ENCODE assay signal across 9 cellular contexts in the genomic region with DNA sequence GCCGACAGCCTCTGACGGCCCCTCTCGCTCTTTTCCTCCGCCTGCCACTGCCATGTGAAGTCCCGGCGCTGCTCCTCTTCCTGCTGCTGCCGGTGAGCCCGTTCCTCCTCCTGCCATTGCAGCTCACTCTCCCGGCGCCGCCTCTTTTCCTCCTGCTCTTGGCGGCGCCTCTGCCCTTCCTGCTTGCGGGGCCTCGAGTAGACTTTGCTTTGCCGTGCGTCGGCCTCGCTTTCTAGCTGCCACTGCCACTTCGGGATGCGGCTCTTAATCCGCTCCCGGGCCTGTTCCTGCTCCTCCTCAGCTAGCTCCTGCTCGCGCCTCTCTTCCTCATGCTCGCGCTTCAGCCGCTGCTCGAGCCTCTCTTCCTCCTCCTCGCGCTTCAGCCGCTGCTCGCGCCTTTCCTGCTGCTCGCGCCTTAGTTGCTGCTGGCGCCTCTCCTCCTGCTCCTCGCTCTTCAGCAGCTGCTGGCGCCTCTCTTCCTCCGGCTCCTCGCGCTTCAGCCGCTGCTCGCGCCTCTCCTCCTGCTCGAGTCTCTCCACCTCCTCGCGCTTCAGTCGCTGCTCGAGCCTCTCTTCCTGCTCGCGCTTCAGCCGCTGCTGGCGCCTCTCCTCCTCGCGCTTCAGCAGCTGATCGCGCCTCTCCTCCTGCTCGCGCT. TPM values are rescaled to one million over a fixed set of nuclear protein-coding genes. Genes with fewer than 3 reads are reported as not detected.
DNase-seq lines count a peak whose midpoint lies in the region; ATAC-seq, FAIRE-seq and TF ChIP-seq lines count a peak whose summit lies in the region.
"Had no signal": no experiment of that assay in that cellular context is flagged by ENCODE, and none has a peak within 500 bp of the region (broad histone marks: within the 10 kb centered on the region; RNA-seq: fewer than 3 reads in every experiment).

No MANE protein-coding gene starts in this region.

- peak overlapping the region; percentile 87 for H2AFZ ChIP-seq in KMS-11 (ENCODE audit: low read depth)

- H3K9me3 ChIP-seq in ovary, result peaks cover 0 to 12% of the 10 kb centered on the region in 2 donors

- H3K4me1 ChIP-seq in KMS-11 (ENCODE audit: low read depth, poor library complexity, severe bottlenecking) (peaks cover 23% of the 10 kb centered on the region), ovary (ENCODE audit: insufficient read depth) (peaks cover 2% of the 10 kb centered on the region)

- peak; percentile 40 for DNase-seq in DMS79 (lab: John Stamatoyannopoulos, UW)
- DNase-seq in WTC11 (ENCODE audit: low spot score), result peak; percentile 34
- peak; percentile 44 to 72 for DNase-seq in foreskin fibroblast
- peak in 1 of 5 donors; percentile 31 for DNase-seq in ovary
- DNase-seq in GM19239 (ENCODE audit: insufficient read length, low spot score), result no peak
- DNase-seq in GOT3 (lab: John Stamatoyannopoulos, UW), result no peak

- peaks cover 23% of the 10 kb centered on the region for H3K27me3 ChIP-seq in KMS-11 (ENCODE audit: insufficient read depth, low read depth)
- no peaks in the 10 kb centered on the region for H3K27me3 ChIP-seq in ovary

- TF ChIP-seq CTCF in KMS-11 (conservative IDR thresholded peaks at IDR 0.05; ENCODE audit: low read depth, low read length), result no peak
- no peak for TF ChIP-seq CTCF in WTC11 (IDR thresholded peaks at IDR 0.05)
- no peak for TF ChIP-seq CTCF in foreskin fibroblast (IDR thresholded peaks at IDR 0.05; ENCODE audit: low read depth, low read length)
- no peak for TF ChIP-seq CTCF in ovary (IDR thresholded peaks at IDR 0.05)

- peak overlapping the region; percentile 94 for H3K4me2 ChIP-seq in KMS-11

- H3K27ac ChIP-seq in KMS-11 (peak overlapping the region; percentile 21; the same call in 1 of the 2 replicates), ovary (no peak overlapping the region)

- H4K20me1 ChIP-seq in KMS-11 (ENCODE audit: insufficient read depth), result no peaks in the 10 kb centered on the region

- no peak overlapping the region for H3K4me3 Mint-ChIP-seq in WTC11

- no peaks in the 10 kb centered on the region; the same call in 1 of the 2 replicates for H3K27me3 Mint-ChIP-seq in WTC11 (ENCODE audit: low read depth)

- TF ChIP-seq POLR2A in ovary (IDR thresholded peaks at IDR 0.05), result no peak

- ATAC-seq in WTC11 (peak; percentile 14), HG03442 (IDR thresholded peaks at IDR 0.05; ENCODE audit: unreplicated experiment) (no peak)

- POLR2A ChIA-PET in WTC11 (lab: Charles Lee), result interaction anchor here (0.9 kb wide), 1 partner anchor 58 kb away, joined by 3 read pairs; no protein-coding TSS in a partner anchor

- CTCF ChIA-PET in WTC11 (lab: Charles Lee), result interaction anchor here (1.0 to 5.8 kb wide), 11 partner anchors 24 to 109 kb away, joined by 3 to 41 read pairs (median 5); a partner anchor contains a TSS

- peak overlapping the region; percentile 23; the same call in 1 of the 2 replicates for H3K9ac ChIP-seq in KMS-11

- H3K4me3 ChIP-seq in KMS-11 (IDR thresholded peaks at IDR 0.05; ENCODE audit: insufficient read depth, low read depth, low read length) (peak overlapping the region; percentile 72), foreskin fibroblast (ENCODE audit: low read depth in 1 of 2, low read length in 2 of 2) (peak overlapping the region; percentile 38 to 55), ovary (peak overlapping the region; percentile 27)

- no peak for TF ChIP-seq EP300 in ovary (IDR thresholded peaks at IDR 0.05)

- FAIRE-seq in GM19239 (lab: Jason Lieb, UNC), result no peak

- H3K9me3 Mint-ChIP-seq in WTC11, result peaks cover 5% of the 10 kb centered on the region

- H3K79me2 ChIP-seq in KMS-11 (ENCODE audit: insufficient read depth, low read depth), result no peaks in the 10 kb centered on the region

- no peaks in the 10 kb centered on the region; the same call in 1 of the 2 replicates for H3K4me1 Mint-ChIP-seq in WTC11

- H3K36me3 ChIP-seq in KMS-11 (ENCODE audit: insufficient read depth) (no peaks in the 10 kb centered on the region), ovary (no peaks in the 10 kb centered on the region)

- intact Hi-C loops in ovary (cut with DNase I), result no loop called here

- H3K27ac Mint-ChIP-seq in WTC11, result no peak overlapping the region

- 0 to 4% (median 1%) methylated on average over 60 of the region's 60 CpGs for WGBS in ovary, 3 donors

- H3K36me3 Mint-ChIP-seq in WTC11, result peaks cover 7% of the 10 kb centered on the region; the same call in 1 of the 2 replicates

TF ChIP-seq in WTC11, 78 proteins besides CTCF, POLR2A, EP300 and RAD21 (continues in another document):
- TF ChIP-seq, protein P1, sequence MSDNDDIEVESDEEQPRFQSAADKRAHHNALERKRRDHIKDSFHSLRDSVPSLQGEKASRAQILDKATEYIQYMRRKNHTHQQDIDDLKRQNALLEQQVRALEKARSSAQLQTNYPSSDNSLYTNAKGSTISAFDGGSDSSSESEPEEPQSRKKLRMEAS (CRISPR knock-in tag; IDR thresholded peaks at IDR 0.05), result no peak
- TF ChIP-seq ZNF138 (CRISPR knock-in tag; conservative IDR thresholded peaks at IDR 0.05) (no peak), MYBL2 (CRISPR knock-in tag; IDR thresholded peaks at IDR 0.05) (no peak), ETV6 (CRISPR knock-in tag; IDR thresholded peaks at IDR 0.05) (peak; percentile 37; the same call in 1 of the 2 replicates), ZNF416 (CRISPR knock-in tag; IDR thresholded peaks at IDR 0.05) (no peak), ZNF423 (CRISPR knock-in tag; IDR thresholded peaks at IDR 0.05) (no peak), SMAD4 (CRISPR knock-in tag; IDR thresholded peaks at IDR 0.05) (no peak)
- TF ChIP-seq, protein P2, sequence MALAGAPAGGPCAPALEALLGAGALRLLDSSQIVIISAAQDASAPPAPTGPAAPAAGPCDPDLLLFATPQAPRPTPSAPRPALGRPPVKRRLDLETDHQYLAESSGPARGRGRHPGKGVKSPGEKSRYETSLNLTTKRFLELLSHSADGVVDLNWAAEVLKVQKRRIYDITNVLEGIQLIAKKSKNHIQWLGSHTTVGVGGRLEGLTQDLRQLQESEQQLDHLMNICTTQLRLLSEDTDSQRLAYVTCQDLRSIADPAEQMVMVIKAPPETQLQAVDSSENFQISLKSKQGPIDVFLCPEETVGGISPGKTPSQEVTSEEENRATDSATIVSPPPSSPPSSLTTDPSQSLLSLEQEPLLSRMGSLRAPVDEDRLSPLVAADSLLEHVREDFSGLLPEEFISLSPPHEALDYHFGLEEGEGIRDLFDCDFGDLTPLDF (CRISPR knock-in tag; IDR thresholded peaks at IDR 0.05), result no peak
- TF ChIP-seq, protein P3, sequence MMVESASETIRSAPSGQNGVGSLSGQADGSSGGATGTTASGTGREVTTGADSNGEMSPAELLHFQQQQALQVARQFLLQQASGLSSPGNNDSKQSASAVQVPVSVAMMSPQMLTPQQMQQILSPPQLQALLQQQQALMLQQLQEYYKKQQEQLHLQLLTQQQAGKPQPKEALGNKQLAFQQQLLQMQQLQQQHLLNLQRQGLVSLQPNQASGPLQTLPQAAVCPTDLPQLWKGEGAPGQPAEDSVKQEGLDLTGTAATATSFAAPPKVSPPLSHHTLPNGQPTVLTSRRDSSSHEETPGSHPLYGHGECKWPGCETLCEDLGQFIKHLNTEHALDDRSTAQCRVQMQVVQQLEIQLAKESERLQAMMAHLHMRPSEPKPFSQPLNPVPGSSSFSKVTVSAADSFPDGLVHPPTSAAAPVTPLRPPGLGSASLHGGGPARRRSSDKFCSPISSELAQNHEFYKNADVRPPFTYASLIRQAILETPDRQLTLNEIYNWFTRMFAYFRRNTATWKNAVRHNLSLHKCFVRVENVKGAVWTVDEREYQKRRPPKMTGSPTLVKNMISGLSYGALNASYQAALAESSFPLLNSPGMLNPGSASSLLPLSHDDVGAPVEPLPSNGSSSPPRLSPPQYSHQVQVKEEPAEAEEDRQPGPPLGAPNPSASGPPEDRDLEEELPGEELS (CRISPR knock-in tag; IDR thresholded peaks at IDR 0.05), result peak; percentile 89; the same call in 1 of the 2 replicates
- TF ChIP-seq, protein P4, sequence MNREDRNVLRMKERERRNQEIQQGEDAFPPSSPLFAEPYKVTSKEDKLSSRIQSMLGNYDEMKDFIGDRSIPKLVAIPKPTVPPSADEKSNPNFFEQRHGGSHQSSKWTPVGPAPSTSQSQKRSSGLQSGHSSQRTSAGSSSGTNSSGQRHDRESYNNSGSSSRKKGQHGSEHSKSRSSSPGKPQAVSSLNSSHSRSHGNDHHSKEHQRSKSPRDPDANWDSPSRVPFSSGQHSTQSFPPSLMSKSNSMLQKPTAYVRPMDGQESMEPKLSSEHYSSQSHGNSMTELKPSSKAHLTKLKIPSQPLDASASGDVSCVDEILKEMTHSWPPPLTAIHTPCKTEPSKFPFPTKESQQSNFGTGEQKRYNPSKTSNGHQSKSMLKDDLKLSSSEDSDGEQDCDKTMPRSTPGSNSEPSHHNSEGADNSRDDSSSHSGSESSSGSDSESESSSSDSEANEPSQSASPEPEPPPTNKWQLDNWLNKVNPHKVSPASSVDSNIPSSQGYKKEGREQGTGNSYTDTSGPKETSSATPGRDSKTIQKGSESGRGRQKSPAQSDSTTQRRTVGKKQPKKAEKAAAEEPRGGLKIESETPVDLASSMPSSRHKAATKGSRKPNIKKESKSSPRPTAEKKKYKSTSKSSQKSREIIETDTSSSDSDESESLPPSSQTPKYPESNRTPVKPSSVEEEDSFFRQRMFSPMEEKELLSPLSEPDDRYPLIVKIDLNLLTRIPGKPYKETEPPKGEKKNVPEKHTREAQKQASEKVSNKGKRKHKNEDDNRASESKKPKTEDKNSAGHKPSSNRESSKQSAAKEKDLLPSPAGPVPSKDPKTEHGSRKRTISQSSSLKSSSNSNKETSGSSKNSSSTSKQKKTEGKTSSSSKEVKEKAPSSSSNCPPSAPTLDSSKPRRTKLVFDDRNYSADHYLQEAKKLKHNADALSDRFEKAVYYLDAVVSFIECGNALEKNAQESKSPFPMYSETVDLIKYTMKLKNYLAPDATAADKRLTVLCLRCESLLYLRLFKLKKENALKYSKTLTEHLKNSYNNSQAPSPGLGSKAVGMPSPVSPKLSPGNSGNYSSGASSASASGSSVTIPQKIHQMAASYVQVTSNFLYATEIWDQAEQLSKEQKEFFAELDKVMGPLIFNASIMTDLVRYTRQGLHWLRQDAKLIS (CRISPR knock-in tag; IDR thresholded peaks at IDR 0.05; ENCODE audit: borderline replicate concordance), result no peak
- TF ChIP-seq, protein P5, sequence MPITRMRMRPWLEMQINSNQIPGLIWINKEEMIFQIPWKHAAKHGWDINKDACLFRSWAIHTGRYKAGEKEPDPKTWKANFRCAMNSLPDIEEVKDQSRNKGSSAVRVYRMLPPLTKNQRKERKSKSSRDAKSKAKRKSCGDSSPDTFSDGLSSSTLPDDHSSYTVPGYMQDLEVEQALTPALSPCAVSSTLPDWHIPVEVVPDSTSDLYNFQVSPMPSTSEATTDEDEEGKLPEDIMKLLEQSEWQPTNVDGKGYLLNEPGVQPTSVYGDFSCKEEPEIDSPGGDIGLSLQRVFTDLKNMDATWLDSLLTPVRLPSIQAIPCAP (CRISPR knock-in tag; IDR thresholded peaks at IDR 0.05), result 0 out of 2 replicates have a peak, but pooled peaks have one; percentile 11

RNA-seq across cellular contexts. Expression of a gene that starts 4.3 kb away (rescaled TPM):
- total RNA-seq in WTC11 (2021), result 0.02 to 0.05 TPM (median 0.04 TPM) in 3 replicates
- under 1 TPM in 6 of 7 donors, not detected in 1; 0.05 to 0.12 (median 0.09) TPM for total RNA-seq in ovary
- polyA plus RNA-seq in ovary, result under 1 TPM; 0.04 to 0.07 TPM

RNA-seq across cellular contexts. Expression of a gene that starts 22.1 kb away (rescaled TPM):
- total RNA-seq in WTC11 (2021) (not detected in 3 replicates), ovary (not detected)
- not detected for polyA plus RNA-seq in ovary
- total RNA-seq: T-helper 1 cell treated with Interleukin-12 subunit alpha and Interleukin-12 subunit beta and Interleukin-4 antibody, amounts not matched to agents 30 ng/mL and 1 ng/mL, for 36 hours had no signal

RNA-seq across cellular contexts. Expression of a gene that starts 48.0 kb away (rescaled TPM):
- total RNA-seq in WTC11 (2021), result not detected in 3 replicates
- total RNA-seq in ovary, result not detected
- not detected for polyA plus RNA-seq in ovary
- total RNA-seq: T-helper 1 cell treated with Interleukin-12 subunit alpha and Interleukin-12 subunit beta and Interleukin-4 antibody, amounts not matched to agents 30 ng/mL and 1 ng/mL, for 36 hours had no signal

Comparison
In these comparisons a context has a peak if more than half of its experiments do, and no peak if none do; other contexts are left out.
1. DNase-seq: peak in DMS79 (single experiment), WTC11 (single experiment) and foreskin fibroblast (2 of 2); none in GM19239 (single experiment) and GOT3 (single experiment).
2. Peak in every context shown above with its lines, with median percentiles within 50 percentile points of each other: H3K4me3 ChIP-seq.